22 cellular contexts compared by ENCODE assay signal in genomic region chr17:59391026-59391425, GRCh38.
"Had no signal": no experiment of that assay in that cellular context is flagged by ENCODE, and none has a peak within 500 bp of the region (broad histone marks: within the 10 kb centered on the region; RNA-seq: fewer than 3 reads in every experiment).

No MANE protein-coding gene starts in this region.

- H3K27me3 Mint-ChIP-seq: activated B cell treated with CpG ODN at 0.5 μM for 24 hours; activated naive CD8-positive, alpha-beta T cell treated with anti-CD3 and anti-CD28 coated beads, Interleukin-2, amount 10 ng/mL, durations not matched to agents 7 days and 5 days; memory B cell had no signal

- H3K27me3 ChIP-seq: sigmoid colon, thyroid gland, uterus had no signal

- H3K27ac Mint-ChIP-seq: activated B cell treated with CpG ODN at 0.5 μM for 24 hours; activated naive CD8-positive, alpha-beta T cell treated with anti-CD3 and anti-CD28 coated beads, Interleukin-2, amount 10 ng/mL, durations not matched to agents 7 days and 5 days; activated T-helper 2 cell treated with anti-CD3 and anti-CD28 coated beads, Interferon-gamma antibody, Interleukin-2, Interleukin-4, amounts not matched to agents 10 μg/mL and 5 μg/mL and 100 μg/mL, durations not matched to agents 14 hours and 24 hours and 36 hours; memory B cell; T-helper 1 cell treated with Interleukin-12 subunit alpha and Interleukin-12 subunit beta and Interleukin-4 antibody, amounts not matched to agents 30 μg/mL and 1 μg/mL, for 36 hours had no signal

- H3K4me3 ChIP-seq: sigmoid colon, thyroid gland, uterus had no signal

- H3K36me3 ChIP-seq: uterus had no signal

- H3K27ac ChIP-seq: uterus had no signal

- H3K4me3 Mint-ChIP-seq: activated B cell treated with CpG ODN at 0.5 μM for 24 hours; activated naive CD8-positive, alpha-beta T cell treated with anti-CD3 and anti-CD28 coated beads, Interleukin-2, amount 10 ng/mL, durations not matched to agents 7 days and 5 days; activated T-cell treated with anti-CD3 and anti-CD28 coated beads, Interleukin-2, amount 50 U/mL, for 4 hours; memory B cell; nephron; T-helper 1 cell treated with Interleukin-12 subunit alpha and Interleukin-12 subunit beta and Interleukin-4 antibody, amounts not matched to agents 30 μg/mL and 1 μg/mL, for 36 hours had no signal

- H3K9me3 ChIP-seq: sigmoid colon, thyroid gland, uterus had no signal

- DNase-seq: activated B cell treated with CpG ODN at 0.5 μM for 24 hours; activated CD4-positive, alpha-beta T cell treated with anti-CD3 and anti-CD28 coated beads for 4 hours; activated CD4-positive, alpha-beta T cell treated with anti-CD3 and anti-CD28 coated beads, Interleukin-2, amount 50 U/mL, for 48 hours; activated CD8-positive, alpha-beta memory T cell treated with anti-CD3 and anti-CD28 coated beads, Interleukin-2, amount 50 U/mL, for 48 hours; activated naive CD4-positive, alpha-beta T cell; activated naive CD8-positive, alpha-beta T cell treated with anti-CD3 and anti-CD28 coated beads, Interleukin-2, amount 10 ng/mL, durations not matched to agents 7 days and 5 days; activated T-cell treated with anti-CD3 and anti-CD28 coated beads, Interleukin-2, amount 50 U/mL, for 4 hours; amniotic stem cell; effector CD4-positive, alpha-beta T cell; erythroblast; foreskin melanocyte; retina; sigmoid colon; stimulated activated CD4-positive, alpha-beta T cell treated with anti-CD3 and anti-CD28 coated beads, Interleukin-4, amount 100 ng/mL, for 1 hour; stimulated activated naive CD4-positive, alpha-beta T cell; T1000; thyroid gland; uterus had no signal

- H3K9me3 Mint-ChIP-seq: activated B cell treated with CpG ODN at 0.5 μM for 24 hours; activated naive CD8-positive, alpha-beta T cell treated with anti-CD3 and anti-CD28 coated beads, Interleukin-2, amount 10 ng/mL, durations not matched to agents 7 days and 5 days; activated T-cell treated with anti-CD3 and anti-CD28 coated beads, Interleukin-2, amount 50 U/mL, for 4 hours; activated T-helper 2 cell treated with anti-CD3 and anti-CD28 coated beads, Interferon-gamma antibody, Interleukin-2, Interleukin-4, amounts not matched to agents 10 μg/mL and 5 μg/mL and 100 μg/mL, durations not matched to agents 14 hours and 24 hours and 36 hours; memory B cell; nephron; T-helper 1 cell treated with Interleukin-12 subunit alpha and Interleukin-12 subunit beta and Interleukin-4 antibody, amounts not matched to agents 30 μg/mL and 1 μg/mL, for 36 hours had no signal

- ATAC-seq: activated T-cell treated with anti-CD3 and anti-CD28 coated beads, Interleukin-2, amount 50 U/mL, for 4 hours had no signal
